ENCODE assay signal across 21 cellular contexts in the genomic region with DNA sequence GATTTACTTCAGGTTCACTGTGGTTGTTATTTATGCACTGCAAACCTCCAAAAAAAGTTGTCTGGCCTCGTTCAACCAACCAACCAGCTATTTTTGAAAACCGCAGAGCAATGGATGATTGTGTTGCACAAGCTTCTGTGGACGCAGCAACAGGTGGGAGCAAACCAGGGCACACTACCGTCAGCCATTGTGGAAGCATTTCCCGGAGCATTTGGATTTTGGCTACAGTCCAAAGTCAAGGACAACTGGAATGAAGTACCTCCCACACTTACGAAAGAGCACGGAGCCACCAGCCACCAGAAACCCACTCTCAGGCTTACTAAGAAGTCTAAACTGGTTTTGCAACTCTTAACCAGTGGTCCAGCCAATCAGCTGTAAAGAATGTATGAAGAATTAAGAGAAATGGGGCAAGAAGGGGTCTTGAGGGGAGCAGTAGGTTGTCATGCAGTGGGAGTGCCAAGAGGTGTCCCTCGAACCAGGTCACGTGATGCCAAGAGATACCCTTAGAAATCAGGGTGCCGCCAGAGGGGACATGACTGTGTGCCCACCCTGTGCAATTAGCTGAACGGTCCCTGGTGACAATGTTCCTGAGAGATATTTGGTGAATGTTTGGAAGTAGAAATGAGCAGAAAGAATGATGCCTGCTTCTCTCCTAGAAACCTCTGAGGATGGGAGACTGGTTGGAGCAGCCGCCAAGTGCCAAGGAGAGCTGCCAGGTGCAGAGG.
DNase-seq lines count a peak whose midpoint lies in the region; ATAC-seq and TF ChIP-seq lines count a peak whose summit lies in the region.
"Had no signal": no experiment of that assay in that cellular context is flagged by ENCODE, and none has a peak within 500 bp of the region (broad histone marks: within the 10 kb centered on the region; RNA-seq: fewer than 3 reads in every experiment).

No MANE protein-coding gene starts in this region.

- no peak overlapping the region for H3K4me3 ChIP-seq in kidney epithelial cell (ENCODE audit: low read depth, low read length)
- no peak overlapping the region for H3K4me3 ChIP-seq in trophoblast cell (ENCODE audit: low read depth, low read length)
- no peak overlapping the region for H3K4me3 ChIP-seq in GM23338
- H3K4me3 ChIP-seq in ascending aorta, result no peak overlapping the region
- H3K4me3 ChIP-seq: HAP-1, neural progenitor cell, tibial artery had no signal

- WGBS in trophoblast cell (ENCODE audit: extremely low coverage, insufficient coverage, insufficient read length), result no CpG with 5 or more reads among the region's 12 CpGs

- H3K18ac ChIP-seq in trophoblast cell (ENCODE audit: low read length), result no peak overlapping the region

- H3K4me1 Mint-ChIP-seq in GM23338, result peaks cover 2% of the 10 kb centered on the region; the same call in 1 of the 3 replicates
- H3K4me1 Mint-ChIP-seq: brain, neural progenitor cell had no signal

- 0 out of 2 replicates have a peak, but pooled peaks cover 3% of the 10 kb centered on the region for H3K9me2 ChIP-seq in GM23338 (ENCODE audit: insufficient read depth)

- H3K23ac ChIP-seq in trophoblast cell (ENCODE audit: low read length), result no peak overlapping the region

- TF ChIP-seq CTCF in kidney epithelial cell (IDR thresholded peaks at IDR 0.05; ENCODE audit: insufficient read depth, low read length, poor library complexity, severe bottlenecking) (no peak), GM23338 (conservative IDR thresholded peaks at IDR 0.05; ENCODE audit: low read depth in 2 of 2) (no peak), ascending aorta (IDR thresholded peaks at IDR 0.05) (no peak)

- peaks cover 0 to 2% of the 10 kb centered on the region in 2 experiments for H3K4me1 ChIP-seq in trophoblast cell (ENCODE audit: control insufficient read depth in 1 of 2, insufficient read depth in 2 of 2, low read length in 2 of 2)
- no peaks in the 10 kb centered on the region for H3K4me1 ChIP-seq in GM23338 (ENCODE audit: insufficient read depth)
- no peaks in the 10 kb centered on the region for H3K4me1 ChIP-seq in ascending aorta
- H3K4me1 ChIP-seq: HAP-1, neural progenitor cell, tibial artery had no signal

- no peaks in the 10 kb centered on the region for H3K79me1 ChIP-seq in trophoblast cell (ENCODE audit: low read length)

- no peak overlapping the region for H2AK5ac ChIP-seq in trophoblast cell (ENCODE audit: low read length)

- no peak overlapping the region for H3K4me2 ChIP-seq in trophoblast cell (ENCODE audit: low read length)
- no peak overlapping the region for H3K4me2 ChIP-seq in GM23338
- H3K4me2 ChIP-seq: neural progenitor cell had no signal

- H3K9me3 ChIP-seq in trophoblast cell (ENCODE audit: insufficient read depth, low read depth, low read length) (no peaks in the 10 kb centered on the region), ascending aorta (no peaks in the 10 kb centered on the region)
- H3K9me3 ChIP-seq: HAP-1, tibial artery had no signal

- DNase-seq in DMS 273 (lab: John Stamatoyannopoulos, UW; ENCODE audit: unreplicated experiment) (peak; percentile 10), DMS 273 treated with DMSO at 0.1 percent for 48 hours (lab: John Stamatoyannopoulos, UW) (no peak), NOMO-1 treated with DMSO at 0.1 percent for 48 hours (lab: John Stamatoyannopoulos, UW; ENCODE audit: unreplicated experiment) (peak; percentile 73), kidney epithelial cell (ENCODE audit: low read depth) (peak; percentile 12), trophoblast cell (peak; percentile 6 to 50), anterior cingulate cortex (lab: John Stamatoyannopoulos, UW) (no peak), GM23338 (ENCODE audit: low spot score) (no peak), ascending aorta (ENCODE audit: low spot score in 2 of 2) (no peak)
- DNase-seq: activated CD4-positive, alpha-beta T cell treated with anti-CD3 and anti-CD28 coated beads, Interleukin-2, amount 50 U/mL, for 48 hours; activated T-cell treated with anti-CD3 and anti-CD28 coated beads, Interleukin-2, amount 50 U/mL, for 24 hours; C1 segment of cervical spinal cord; DMS153; NCI-H2081 treated with DMSO at 0.1 percent for 48 hours; stimulated activated naive CD4-positive, alpha-beta T cell; tibial artery had no signal

- no peaks in the 10 kb centered on the region for H3K36me3 ChIP-seq in kidney epithelial cell (ENCODE audit: control insufficient read depth, insufficient read depth, low read length)
- no peaks in the 10 kb centered on the region for H3K36me3 ChIP-seq in trophoblast cell (ENCODE audit: control insufficient read depth in 1 of 2, insufficient read depth in 2 of 2, low read length in 2 of 2)
- H3K36me3 ChIP-seq in GM23338 (ENCODE audit: insufficient read depth), result no peaks in the 10 kb centered on the region
- no peaks in the 10 kb centered on the region for H3K36me3 ChIP-seq in ascending aorta
- H3K36me3 ChIP-seq: HAP-1, neural progenitor cell, tibial artery had no signal

- no peak overlapping the region for H3K4ac ChIP-seq in trophoblast cell (ENCODE audit: low read depth, low read length)

- no peak overlapping the region for H2AFZ ChIP-seq in trophoblast cell (ENCODE audit: insufficient read depth, low read length, poor library complexity)
- H2AFZ ChIP-seq in GM23338, result no peak overlapping the region
- H2AFZ ChIP-seq: neural progenitor cell had no signal

- peaks cover 3% of the 10 kb centered on the region; the same call in 1 of the 3 replicates for H3K9me3 Mint-ChIP-seq in GM23338
- H3K9me3 Mint-ChIP-seq: activated T-cell treated with anti-CD3 and anti-CD28 coated beads, Interleukin-2, amount 50 U/mL, for 24 hours; neural progenitor cell had no signal

- no peak overlapping the region for H4K8ac ChIP-seq in trophoblast cell (ENCODE audit: low read depth, low read length)

- ATAC-seq in GM23338, result no peak

- H2BK5ac ChIP-seq in trophoblast cell (ENCODE audit: low read depth, low read length, poor library complexity), result no peak overlapping the region

- no peak overlapping the region for H3K27ac Mint-ChIP-seq in GM23338
- H3K27ac Mint-ChIP-seq: activated naive CD8-positive, alpha-beta T cell; activated T-cell treated with anti-CD3 and anti-CD28 coated beads, Interleukin-2, amount 50 U/mL, for 24 hours; brain; neural progenitor cell had no signal

- intact Hi-C loops in ascending aorta (cut with DNase I), result no loop called here

- no peaks in the 10 kb centered on the region for H3F3A ChIP-seq in GM23338 (replicated peaks; ENCODE audit: low read depth)

- no peak overlapping the region for H3K14ac ChIP-seq in trophoblast cell (ENCODE audit: low read length)

- no peaks in the 10 kb centered on the region for H3K36me3 Mint-ChIP-seq in GM23338 (ENCODE audit: low read depth)
- H3K36me3 Mint-ChIP-seq: activated naive CD8-positive, alpha-beta T cell; brain; neural progenitor cell had no signal

- H4K20me1 ChIP-seq in GM23338 (replicated peaks; ENCODE audit: insufficient read depth), result no peaks in the 10 kb centered on the region

- H2BK120ac ChIP-seq in trophoblast cell (ENCODE audit: insufficient read depth, low read length, poor library complexity), result no peak overlapping the region

- H3K27me3 ChIP-seq in kidney epithelial cell (ENCODE audit: control insufficient read depth, insufficient read depth, low read length) (no peaks in the 10 kb centered on the region), trophoblast cell (ENCODE audit: insufficient read depth, low read length) (no peaks in the 10 kb centered on the region), GM23338 (ENCODE audit: insufficient read depth) (no peaks in the 10 kb centered on the region), ascending aorta (no peaks in the 10 kb centered on the region)
- H3K27me3 ChIP-seq: neural progenitor cell had no signal

- H3K27ac ChIP-seq in trophoblast cell (ENCODE audit: low read depth, low read length) (no peak overlapping the region), GM23338 (ENCODE audit: low read depth) (no peak overlapping the region), ascending aorta (no peak overlapping the region)
- H3K27ac ChIP-seq: 22Rv1, neural progenitor cell, RWPE1, tibial artery had no signal

- peaks cover 6% of the 10 kb centered on the region for H3K27me3 Mint-ChIP-seq in GM23338 (ENCODE audit: insufficient read depth, low read depth, poor library complexity)

- no peak overlapping the region for H4K91ac ChIP-seq in trophoblast cell (ENCODE audit: low read depth, low read length)

- H2BK12ac ChIP-seq in trophoblast cell (ENCODE audit: low read length), result no peak overlapping the region

- H3K9ac ChIP-seq in trophoblast cell (ENCODE audit: low read length), result no peak overlapping the region
- H3K9ac ChIP-seq: neural progenitor cell had no signal

- no peak overlapping the region for H4K12ac ChIP-seq in trophoblast cell (ENCODE audit: low read depth, low read length)

- H3K79me2 ChIP-seq in trophoblast cell (ENCODE audit: control insufficient read depth, insufficient read depth, low read length, poor library complexity), result peaks cover 2% of the 10 kb centered on the region
- no peaks in the 10 kb centered on the region for H3K79me2 ChIP-seq in GM23338 (replicated peaks; ENCODE audit: insufficient read depth)

- H3K4me3 Mint-ChIP-seq in GM23338, result no peak overlapping the region
- H3K4me3 Mint-ChIP-seq: activated naive CD8-positive, alpha-beta T cell; activated T-cell treated with anti-CD3 and anti-CD28 coated beads, Interleukin-2, amount 50 U/mL, for 24 hours; brain; neural progenitor cell had no signal

TF ChIP-seq in GM23338, 12 proteins besides CTCF, POLR2A, EP300 and RAD21 (continues in another document):
- TF ChIP-seq EZH2 (IDR thresholded peaks at IDR 0.05; ENCODE audit: low read depth, unreplicated experiment), result no peak
- TF ChIP-seq, protein P1, sequence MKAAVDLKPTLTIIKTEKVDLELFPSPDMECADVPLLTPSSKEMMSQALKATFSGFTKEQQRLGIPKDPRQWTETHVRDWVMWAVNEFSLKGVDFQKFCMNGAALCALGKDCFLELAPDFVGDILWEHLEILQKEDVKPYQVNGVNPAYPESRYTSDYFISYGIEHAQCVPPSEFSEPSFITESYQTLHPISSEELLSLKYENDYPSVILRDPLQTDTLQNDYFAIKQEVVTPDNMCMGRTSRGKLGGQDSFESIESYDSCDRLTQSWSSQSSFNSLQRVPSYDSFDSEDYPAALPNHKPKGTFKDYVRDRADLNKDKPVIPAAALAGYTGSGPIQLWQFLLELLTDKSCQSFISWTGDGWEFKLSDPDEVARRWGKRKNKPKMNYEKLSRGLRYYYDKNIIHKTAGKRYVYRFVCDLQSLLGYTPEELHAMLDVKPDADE (IDR thresholded peaks at IDR 0.05), result no peak
- no peak for TF ChIP-seq NANOG (IDR thresholded peaks at IDR 0.05; ENCODE audit: borderline replicate concordance)
- no peak for TF ChIP-seq JUNB (IDR thresholded peaks at IDR 0.05; ENCODE audit: unreplicated experiment)

Comparison
In these comparisons a context has a peak if more than half of its experiments do, and no peak if none do; other contexts are left out.
1. DNase-seq: peak in DMS 273 (single experiment), NOMO-1 treated with DMSO at 0.1 percent for 48 hours (single experiment), kidney epithelial cell (single experiment) and trophoblast cell (2 of 2); none in DMS 273 treated with DMSO at 0.1 percent for 48 hours (single experiment), anterior cingulate cortex (0 of 58), GM23338 (single experiment) and ascending aorta (0 of 2).